ENCODE assay signal across 22 cellular contexts in genomic region chr1:19496529-19496877, GRCh38. TPM values are rescaled to one million over a fixed set of nuclear protein-coding genes. Genes with fewer than 3 reads are reported as not detected.
DNase-seq lines count a peak whose midpoint lies in the region; ATAC-seq and TF ChIP-seq lines count a peak whose summit lies in the region.
"Had no signal": no experiment of that assay in that cellular context is flagged by ENCODE, and none has a peak within 500 bp of the region (broad histone marks: within the 10 kb centered on the region; RNA-seq: fewer than 3 reads in every experiment).

No MANE protein-coding gene starts in this region.

- H3K36me3 Mint-ChIP-seq in activated naive CD8-positive, alpha-beta T cell treated with anti-CD3 and anti-CD28 coated beads, Interleukin-2, amount 50 U/mL, for 24 hours (ENCODE audit: low read depth): no peaks in the 10 kb centered on the region
- H3K36me3 Mint-ChIP-seq in mesothelial cell of epicardium: no peaks in the 10 kb centered on the region
- H3K36me3 Mint-ChIP-seq in stimulated activated effector memory CD8-positive, alpha-beta T cell treated with anti-CD3 and anti-CD28 coated beads, Interleukin-12 subunit alpha, Interleukin-12 subunit beta, amount 100 ng/mL, for 72 hours: no peaks in the 10 kb centered on the region

- no peaks in the 10 kb centered on the region for H4K20me1 ChIP-seq in osteoblast (ENCODE audit: insufficient read depth, low read length)

- H3K27me3 Mint-ChIP-seq in activated naive CD8-positive, alpha-beta T cell treated with anti-CD3 and anti-CD28 coated beads, Interleukin-2, amount 50 U/mL, for 24 hours: no peaks in the 10 kb centered on the region
- H3K27me3 Mint-ChIP-seq in mesothelial cell of epicardium (ENCODE audit: low read depth): no peaks in the 10 kb centered on the region

- H3K79me2 ChIP-seq in osteoblast (ENCODE audit: insufficient read depth, low read length): no peaks in the 10 kb centered on the region

- H3K4me3 Mint-ChIP-seq in activated naive CD8-positive, alpha-beta T cell treated with anti-CD3 and anti-CD28 coated beads, Interleukin-2, amount 50 U/mL, for 24 hours: no peak overlapping the region
- H3K4me3 Mint-ChIP-seq in mesothelial cell of epicardium: no peak overlapping the region
- peak overlapping the region; percentile 9 for H3K4me3 Mint-ChIP-seq in stimulated activated effector memory CD8-positive, alpha-beta T cell treated with anti-CD3 and anti-CD28 coated beads, Interleukin-12 subunit alpha, Interleukin-12 subunit beta, amount 100 ng/mL, for 72 hours

- no peaks in the 10 kb centered on the region for H3K9me3 Mint-ChIP-seq in activated naive CD8-positive, alpha-beta T cell treated with anti-CD3 and anti-CD28 coated beads, Interleukin-2, amount 50 U/mL, for 24 hours
- peaks cover 4% of the 10 kb centered on the region for H3K9me3 Mint-ChIP-seq in mesothelial cell of epicardium
- no peaks in the 10 kb centered on the region for H3K9me3 Mint-ChIP-seq in stimulated activated effector memory CD8-positive, alpha-beta T cell treated with anti-CD3 and anti-CD28 coated beads, Interleukin-12 subunit alpha, Interleukin-12 subunit beta, amount 100 ng/mL, for 72 hours

- H3K4me3 ChIP-seq in osteoblast (ENCODE audit: insufficient read depth, low read length): no peak overlapping the region
- H3K4me3 ChIP-seq: dorsolateral prefrontal cortex, prostate gland, SK-N-MC, tibial artery had no signal

- no peaks in the 10 kb centered on the region for H3K36me3 ChIP-seq in osteoblast (ENCODE audit: insufficient read depth, low read length)
- H3K36me3 ChIP-seq: prostate gland, tibial artery had no signal

- H3K9me3 ChIP-seq in osteoblast (ENCODE audit: low read depth, low read length): no peaks in the 10 kb centered on the region
- H3K9me3 ChIP-seq: prostate gland, tibial artery had no signal

- no peak for TF ChIP-seq CTCF in mesothelial cell of epicardium (IDR thresholded peaks at IDR 0.05; ENCODE audit: unreplicated experiment)
- TF ChIP-seq CTCF in osteoblast (IDR thresholded peaks at IDR 0.05; ENCODE audit: extremely low read depth, low read depth, low read length): no peak

- peaks cover 26% of the 10 kb centered on the region for H3K4me1 Mint-ChIP-seq in activated naive CD8-positive, alpha-beta T cell treated with anti-CD3 and anti-CD28 coated beads, Interleukin-2, amount 50 U/mL, for 24 hours
- H3K4me1 Mint-ChIP-seq in mesothelial cell of epicardium: peaks cover 13% of the 10 kb centered on the region
- H3K4me1 Mint-ChIP-seq in stimulated activated effector memory CD8-positive, alpha-beta T cell treated with anti-CD3 and anti-CD28 coated beads, Interleukin-12 subunit alpha, Interleukin-12 subunit beta, amount 100 ng/mL, for 72 hours: peaks cover 46% of the 10 kb centered on the region

- H3K27me3 ChIP-seq in osteoblast (ENCODE audit: insufficient read depth, low read length): no peaks in the 10 kb centered on the region
- H3K27me3 ChIP-seq: dorsolateral prefrontal cortex, tibial artery had no signal

- no peak for ATAC-seq in activated naive CD8-positive, alpha-beta T cell treated with anti-CD3 and anti-CD28 coated beads, Interleukin-2, amount 50 U/mL, for 24 hours
- no peak for ATAC-seq in stimulated activated effector memory CD8-positive, alpha-beta T cell treated with anti-CD3 and anti-CD28 coated beads, Interleukin-12 subunit alpha, Interleukin-12 subunit beta, amount 100 ng/mL, for 72 hours
- ATAC-seq in HG02798 (IDR thresholded peaks at IDR 0.05; ENCODE audit: poor library complexity, unreplicated experiment): no peak

- peak overlapping the region; percentile 79 for H3K27ac Mint-ChIP-seq in activated naive CD8-positive, alpha-beta T cell treated with anti-CD3 and anti-CD28 coated beads, Interleukin-2, amount 50 U/mL, for 24 hours
- peak overlapping the region; percentile 23 for H3K27ac Mint-ChIP-seq in mesothelial cell of epicardium
- peak overlapping the region; percentile 27 for H3K27ac Mint-ChIP-seq in stimulated activated effector memory CD8-positive, alpha-beta T cell treated with anti-CD3 and anti-CD28 coated beads, Interleukin-12 subunit alpha, Interleukin-12 subunit beta, amount 100 ng/mL, for 72 hours

- H2AFZ ChIP-seq in osteoblast (ENCODE audit: low read length): no peak overlapping the region

- DNase-seq in M059J (ENCODE audit: low read depth) (peak; percentile 31), mesothelial cell of epicardium (ENCODE audit: low spot score in 2 of 2, unreplicated experiment in 2 of 2) (no peak), 8988T (no peak), osteoblast (ENCODE audit: insufficient read length, low spot score, missing footprints) (no peak)
- no peak for DNase-seq in activated naive CD8-positive, alpha-beta T cell treated with anti-CD3 and anti-CD28 coated beads, Interleukin-2, amount 50 U/mL, for 24 hours
- DNase-seq in stimulated activated effector memory CD8-positive, alpha-beta T cell treated with anti-CD3 and anti-CD28 coated beads, Interleukin-12 subunit alpha, Interleukin-12 subunit beta, amount 100 ng/mL, for 72 hours (ENCODE audit: low spot score in 2 of 2): no peak
- DNase-seq: activated CD4-positive, alpha-beta T cell treated with anti-CD3 and anti-CD28 coated beads for 4 hours; activated gamma-delta T cell treated with Interleukin-2 at 50 U/mL for 16 hours; activated T-cell treated with anti-CD3 and anti-CD28 coated beads, Interleukin-2, amount 50 U/mL, for 1 hour; C1 segment of cervical spinal cord; DND-41; dorsolateral prefrontal cortex; mammary epithelial cell; NCI-H146; NCI-H2107; NCI-H446; NCI-H774; tibial artery had no signal

- no peak overlapping the region for H3K4me2 ChIP-seq in osteoblast (ENCODE audit: insufficient read depth, low read length)

- no peaks in the 10 kb centered on the region for H3K4me1 ChIP-seq in osteoblast (ENCODE audit: insufficient read depth, low read length)
- H3K4me1 ChIP-seq: prostate gland had no signal

- H3K27ac ChIP-seq in osteoblast (ENCODE audit: low read depth, low read length): no peak overlapping the region
- H3K27ac ChIP-seq: RWPE1, SK-N-MC had no signal

RNA-seq across cellular contexts. Expression of gene CAPZB, which starts 11.2 kb away (rescaled TPM):
- 183 and 192 TPM in 2 replicates for total RNA-seq in M059J (2014; rRNA removed; shearing (Covaris generic))
- 192 to 209 TPM (median 204 TPM) in 3 replicates for total RNA-seq in mesothelial cell of epicardium
- 217 and 224 TPM in 2 replicates for total RNA-seq in osteoblast

Comparison
In these comparisons a context has a peak if more than half of its experiments do, and no peak if none do; other contexts are left out.
1. H3K27ac Mint-ChIP-seq: peak in every context shown above with its lines; median percentile 79 in activated naive CD8-positive, alpha-beta T cell treated with anti-CD3 and anti-CD28 coated beads, Interleukin-2, amount 50 U/mL, for 24 hours; 27 in stimulated activated effector memory CD8-positive, alpha-beta T cell treated with anti-CD3 and anti-CD28 coated beads, Interleukin-12 subunit alpha, Interleukin-12 subunit beta, amount 100 ng/mL, for 72 hours; 23 in mesothelial cell of epicardium.